Comparison of ENCODE assay signal across 14 cellular contexts in the genomic region with DNA sequence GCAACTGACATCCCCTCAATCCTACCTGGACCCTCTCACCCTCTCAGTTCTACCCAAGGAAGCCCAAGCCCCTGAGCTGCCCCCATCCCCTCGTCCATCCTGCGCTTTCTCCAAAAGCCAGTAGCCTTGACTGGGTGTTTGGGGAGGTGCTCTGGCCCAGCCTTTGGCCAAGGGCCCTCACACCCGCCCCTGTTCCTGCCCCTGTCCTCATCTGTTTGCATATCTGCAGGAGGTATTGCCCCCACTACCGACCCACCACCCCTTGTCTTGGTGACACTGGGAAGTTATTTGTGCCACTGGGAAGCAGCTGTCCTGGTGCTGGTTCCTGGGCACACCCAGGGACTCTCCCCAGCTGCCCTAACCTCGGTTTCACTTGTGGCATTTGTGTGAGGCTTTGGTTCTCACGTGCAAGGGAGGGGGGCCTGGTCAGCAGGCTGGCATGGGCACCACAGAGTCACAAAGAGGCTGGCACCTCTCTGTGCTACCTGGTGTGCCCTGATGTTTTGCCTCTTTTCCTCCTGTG.
DNase-seq lines count a peak whose midpoint lies in the region; ATAC-seq, FAIRE-seq and TF ChIP-seq lines count a peak whose summit lies in the region.
"Had no signal": no experiment of that assay in that cellular context is flagged by ENCODE, and none has a peak within 500 bp of the region (broad histone marks: within the 10 kb centered on the region; RNA-seq: fewer than 3 reads in every experiment).

No MANE protein-coding gene starts in this region.

- H2AFZ ChIP-seq in IMR-90 (replicated peaks; ENCODE audit: low read length, poor library complexity) = no peak overlapping the region
- no peak overlapping the region for H2AFZ ChIP-seq in H1 (ENCODE audit: low read length)
- H2AFZ ChIP-seq in neuronal stem cell (ENCODE audit: low read length) = peak overlapping the region; percentile 89

- intact Hi-C loops in IMR-90 (cut with micrococcal nuclease) = loop anchor here (1.0 kb wide), 2 partner anchors 265 to 379 kb away; no protein-coding TSS in a partner anchor

- H4K91ac ChIP-seq in IMR-90 (ENCODE audit: insufficient read depth, low read depth, low read length) (peak overlapping the region; percentile 97; the same call in 1 of the 2 replicates), H1 (replicated peaks; ENCODE audit: insufficient read length, low read length) (peak overlapping the region; percentile 15), neuronal stem cell (ENCODE audit: low read depth, low read length, poor library complexity) (no peak overlapping the region)

- H2BK5ac ChIP-seq in IMR-90 (ENCODE audit: low read depth, low read length, poor library complexity, severe bottlenecking) (no peak overlapping the region), H1 (ENCODE audit: low read depth, low read length) (peak overlapping the region; percentile 52; the same call in 1 of the 2 replicates), neuronal stem cell (ENCODE audit: low read length) (no peak overlapping the region)

- POLR2A ChIA-PET in IMR-90 (lab: Charles Lee; ENCODE audit: unreplicated experiment) (no interaction called here), H1 (lab: Charles Lee; ENCODE audit: partially characterized antibody) (no interaction called here)

- H4K5ac ChIP-seq in IMR-90 (ENCODE audit: low read depth, low read length) (no peak overlapping the region), H1 (ENCODE audit: insufficient read length, low read depth, low read length) (no peak overlapping the region)

- 0 out of 22 replicates have a peak overlapping the region, but pooled peaks of 1 of the 11 experiments have one; percentile 86 for H3K27ac ChIP-seq in BLaER1 treated with 17β-estradiol and CSF1 and Interleukin-3, amounts not matched to agents 10 nM and 100 nM
- H3K27ac ChIP-seq in IMR-90 (ENCODE audit: insufficient read depth, low read length) (no peak overlapping the region), H1 (ENCODE audit: low read depth, low read length) (no peak overlapping the region), neuronal stem cell (replicated peaks; ENCODE audit: low read length) (no peak overlapping the region)
- H3K27ac ChIP-seq: prostate gland had no signal

- peaks cover 15 to 41% (median 37%) of the 10 kb centered on the region in 10 experiments for H3K4me1 ChIP-seq in BLaER1 treated with 17β-estradiol and CSF1 and Interleukin-3, amounts not matched to agents 10 nM and 100 nM
- H3K4me1 ChIP-seq in IMR-90 (ENCODE audit: control insufficient read depth, insufficient read depth, low read length) = peaks cover 24% of the 10 kb centered on the region
- peaks cover 7 to 22% (median 13%) of the 10 kb centered on the region in 4 experiments for H3K4me1 ChIP-seq in H1 (replicated peaks in 1 of 4; ENCODE audit: control insufficient read depth in 3 of 4, insufficient read depth in 4 of 4, low read length in 3 of 4)
- H3K4me1 ChIP-seq in neuronal stem cell (ENCODE audit: control insufficient read depth in 2 of 2, insufficient read depth in 1 of 2, low read depth in 1 of 2, low read length in 2 of 2) = peaks cover 17 to 18% of the 10 kb centered on the region in 2 donors

- H2AK5ac ChIP-seq in IMR-90 (ENCODE audit: low read depth, low read length) (peak overlapping the region; percentile 77), H1 (ENCODE audit: low read depth, low read length) (no peak overlapping the region), neuronal stem cell (ENCODE audit: low read depth, low read length) (peak overlapping the region; percentile 13)

- dilution Hi-C loops in IMR-90 (cut with HindIII; ENCODE audit: low sequenced_read_pairs, unreplicated experiment) = no loop called here

- no peak overlapping the region for H3K56ac ChIP-seq in IMR-90 (ENCODE audit: extremely low read depth, insufficient read depth, low read length)
- H3K56ac ChIP-seq in H1 (replicated peaks; ENCODE audit: insufficient read length, low read depth, low read length) = no peak overlapping the region

- H2BK20ac ChIP-seq in IMR-90 (ENCODE audit: low read depth, low read length) (peak overlapping the region; percentile 98), H1 (ENCODE audit: low read length) (no peak overlapping the region)

- H3K23ac ChIP-seq in IMR-90 (ENCODE audit: low read depth, low read length) (no peak overlapping the region), H1 (ENCODE audit: insufficient read length) (no peak overlapping the region), neuronal stem cell (ENCODE audit: low read depth, low read length, poor library complexity) (no peak overlapping the region)

- H3K79me1 ChIP-seq in IMR-90 (ENCODE audit: low read depth in 1 of 2, low read length in 2 of 2) (peaks cover 11 to 34% of the 10 kb centered on the region in 2 experiments; a peak in 3 of 4 replicates), H1 (ENCODE audit: low read depth, low read length) (no peaks in the 10 kb centered on the region), neuronal stem cell (ENCODE audit: low read depth, low read length) (no peaks in the 10 kb centered on the region)

- no peak for TF ChIP-seq EP300 in H1 (IDR thresholded peaks at IDR 0.05; ENCODE audit: borderline replicate concordance in 1 of 2, low read depth in 2 of 2, low read length in 2 of 2)

- no peaks in the 10 kb centered on the region for H3K36me3 ChIP-seq in BLaER1 treated with 17β-estradiol and CSF1 and Interleukin-3, amounts not matched to agents 10 nM and 100 nM
- H3K36me3 ChIP-seq in IMR-90 (ENCODE audit: control insufficient read depth, insufficient read depth, low read length) = no peaks in the 10 kb centered on the region
- H3K36me3 ChIP-seq in H1 (ENCODE audit: control insufficient read depth in 2 of 4, insufficient read depth in 4 of 4, low read length in 3 of 4) = no peaks in the 10 kb centered on the region
- H3K36me3 ChIP-seq in neuronal stem cell (replicated peaks in 1 of 2; ENCODE audit: control insufficient read depth in 2 of 2, insufficient read depth in 2 of 2, low read length in 2 of 2) = no peaks in the 10 kb centered on the region
- H3K36me3 ChIP-seq: prostate gland had no signal

- no CpG with 5 or more reads among the region's 6 CpGs for WGBS in IMR-90 (ENCODE audit: extremely low coverage in 2 of 2, insufficient read length in 1 of 2), 2 experiments
- whole genome bisulfite sequencing in H1 (ENCODE audit: extremely low coverage in 1 of 2, insufficient coverage in 1 of 2, insufficient read length in 1 of 2, insufficient replicate concordance in 2 of 2, low coverage in 1 of 2, low lambda C conversion rate in 2 of 2, missing lambda C conversion rate in 1 of 2), 2 experiments = 85% methylated on average over 6 of the region's 6 CpGs; no CpG with 5 or more reads in 1 of the 2 experiments
- WGBS in neuronal stem cell (ENCODE audit: extremely low coverage in 2 of 2, insufficient read length in 2 of 2, insufficient replicate concordance in 1 of 2), 2 donors = no CpG with 5 or more reads among the region's 6 CpGs

- peak overlapping the region; percentile 74 to 94; a peak in 3 of 4 replicates for H4K8ac ChIP-seq in IMR-90 (ENCODE audit: low read depth in 2 of 2, low read length in 2 of 2)
- H4K8ac ChIP-seq in H1 (ENCODE audit: extremely low read depth, insufficient read depth, low read length) = no peak overlapping the region
- no peak overlapping the region for H4K8ac ChIP-seq in neuronal stem cell (ENCODE audit: low read depth, low read length)

- H3K4me3 ChIP-seq in BLaER1 treated with 17β-estradiol and CSF1 and Interleukin-3, amounts not matched to agents 10 nM and 100 nM = no peak overlapping the region
- no peak overlapping the region for H3K4me3 ChIP-seq in IMR-90 (ENCODE audit: insufficient read depth, low read depth, low read length)
- H3K4me3 ChIP-seq in H1 (ENCODE audit: extremely low read depth in 1 of 4, insufficient read depth in 2 of 4, low read depth in 3 of 4, low read length in 4 of 4) = no peak overlapping the region
- no peak overlapping the region for H3K4me3 ChIP-seq in neuronal stem cell (ENCODE audit: low read length in 2 of 2)

- peaks cover 19% of the 10 kb centered on the region; the same call in 1 of the 2 replicates for H3K23me2 ChIP-seq in H1 (ENCODE audit: low read depth, low read length)

- 0 out of 2 replicates have a peak, but pooled peaks cover 10% of the 10 kb centered on the region for H3K9me1 ChIP-seq in IMR-90 (ENCODE audit: insufficient read depth, low read length)

- CTCF ChIA-PET in IMR-90 (lab: Yijun Ruan, JAX) (interaction anchor here (1.0 kb wide), 1 partner anchor 265 kb away, joined by 3 read pairs; no protein-coding TSS in a partner anchor), H1 (lab: Charles Lee; ENCODE audit: partially characterized antibody) (interaction anchor here (0.9 to 2.2 kb wide), 11 partner anchors 10 to 284 kb away, joined by 3 to 17 read pairs (median 4); a partner anchor contains a TSS)

- TF ChIP-seq POLR2A in IMR-90 (IDR thresholded peaks at IDR 0.05; ENCODE audit: low read depth, low read length) (no peak), H1 (IDR thresholded peaks at IDR 0.05; ENCODE audit: control extremely low read depth in 1 of 2, low read depth in 2 of 2, low read length in 2 of 2) (no peak)

- 0 out of 22 replicates have a peak, but pooled peaks cover 0 to 5% (median 0%) of the 10 kb centered on the region in 11 experiments for H4K20me1 ChIP-seq in BLaER1 treated with 17β-estradiol and CSF1 and Interleukin-3, amounts not matched to agents 10 nM and 100 nM
- H4K20me1 ChIP-seq in IMR-90 (ENCODE audit: insufficient read depth, low read length) = no peaks in the 10 kb centered on the region
- no peaks in the 10 kb centered on the region for H4K20me1 ChIP-seq in H1 (replicated peaks in 1 of 2; ENCODE audit: control insufficient read depth in 1 of 2, insufficient read depth in 2 of 2, low read length in 2 of 2)

- no peak for TF ChIP-seq CTCF in IMR-90 (conservative IDR thresholded peaks at IDR 0.05; ENCODE audit: low read depth, low read length)
- TF ChIP-seq CTCF in H1 (IDR thresholded peaks at IDR 0.05; ENCODE audit: control extremely low read depth in 1 of 3, insufficient read depth in 1 of 3, low read depth in 1 of 3, low read length in 3 of 3) = no peak

- ATAC-seq in IMR-90 (ENCODE audit: low read depth) = no peak

- no peaks in the 10 kb centered on the region for H3K79me2 ChIP-seq in H1 (ENCODE audit: control insufficient read depth in 1 of 2, insufficient read depth in 2 of 2, low read length in 2 of 2)

- FAIRE-seq in H1 (lab: Jason Lieb, UNC) = no peak

- 0 out of 2 replicates have a peak overlapping the region, but pooled peaks have one; percentile 75 for H2BK12ac ChIP-seq in H1 (ENCODE audit: low read depth, low read length)
- peak overlapping the region; percentile 2 for H2BK12ac ChIP-seq in neuronal stem cell (ENCODE audit: low read length)

- H2BK120ac ChIP-seq in IMR-90 (ENCODE audit: low read depth, low read length) (peak overlapping the region; percentile 98), H1 (replicated peaks; ENCODE audit: low read depth, low read length) (no peak overlapping the region), neuronal stem cell (ENCODE audit: low read depth, low read length) (no peak overlapping the region)

- peaks cover 0 to 12% (median 0%) of the 10 kb centered on the region in 11 experiments; a peak in 3 of 22 replicates for H3K27me3 ChIP-seq in BLaER1 treated with 17β-estradiol and CSF1 and Interleukin-3, amounts not matched to agents 10 nM and 100 nM
- H3K27me3 ChIP-seq in IMR-90 (ENCODE audit: control insufficient read depth, insufficient read depth, low read length) (no peaks in the 10 kb centered on the region), H1 (replicated peaks in 1 of 4; ENCODE audit: control insufficient read depth in 3 of 4, extremely low read depth in 1 of 4, insufficient read depth in 3 of 4, low read length in 3 of 4) (peaks cover 0 to 7% (median 1%) of the 10 kb centered on the region in 4 experiments; a peak in 4 of 7 replicates), neuronal stem cell (ENCODE audit: control insufficient read depth in 3 of 3, insufficient read depth in 3 of 3, low read depth in 1 of 3, low read length in 3 of 3) (peaks cover 0 to 18% (median 10%) of the 10 kb centered on the region in 3 experiments)
- H3K27me3 ChIP-seq: body of pancreas had no signal

- H3K9ac ChIP-seq in BLaER1 treated with 17β-estradiol and CSF1 and Interleukin-3, amounts not matched to agents 10 nM and 100 nM = peak overlapping the region in 3 of 11 experiments; percentile 85 to 88 (median 87); a peak in 2 of 22 replicates
- H3K9ac ChIP-seq in IMR-90 (ENCODE audit: low read depth, low read length) (no peak overlapping the region), H1 (replicated peaks in 1 of 4; ENCODE audit: extremely low read depth in 1 of 4, low read depth in 3 of 4, low read length in 3 of 4) (no peak overlapping the region), neuronal stem cell (ENCODE audit: low read depth, low read length, poor library complexity) (no peak overlapping the region)

- peak overlapping the region; percentile 88; the same call in 2 of the 3 replicates for H2BK15ac ChIP-seq in IMR-90 (ENCODE audit: low read depth, low read length)
- H2BK15ac ChIP-seq in H1 (ENCODE audit: low read length) = peak overlapping the region; percentile 97
- H2BK15ac ChIP-seq in neuronal stem cell (ENCODE audit: low read length) = peak overlapping the region; percentile 68

- H3K14ac ChIP-seq in IMR-90 (replicated peaks; ENCODE audit: low read depth, low read length) (no peak overlapping the region; the same call in 1 of the 2 replicates), H1 (ENCODE audit: insufficient read length) (no peak overlapping the region), neuronal stem cell (ENCODE audit: low read length) (peak overlapping the region; percentile 42)

- H3K18ac ChIP-seq in IMR-90 (ENCODE audit: low read depth, low read length) (no peak overlapping the region; the same call in 1 of the 2 replicates), H1 (ENCODE audit: extremely low read depth, low read length) (no peak overlapping the region; the same call in 1 of the 2 replicates), neuronal stem cell (ENCODE audit: low read length) (no peak overlapping the region)

- DNase-seq in IMR-90 = no peak
- no peak for DNase-seq in H1 (ENCODE audit: low read depth in 1 of 2, low spot score in 2 of 2)
- DNase-seq in neuronal stem cell (ENCODE audit: low spot score) = no peak
- no peak for DNase-seq in DMS53 treated with DMSO at 0.1 percent for 48 hours (lab: John Stamatoyannopoulos, UW; ENCODE audit: unreplicated experiment)
- no peak for DNase-seq in NCI-H446 (lab: John Stamatoyannopoulos, UW)
- DNase-seq in NCI-H345 treated with DMSO at 0.1 percent for 48 hours (lab: John Stamatoyannopoulos, UW; ENCODE audit: unreplicated experiment) = no peak
- DNase-seq: DMS79 treated with DMSO at 0.1 percent for 48 hours, hippocampal formation, left cardiac atrium, NCI-H187, NCI-H524 treated with DMSO at 0.1 percent for 48 hours had no signal

- in situ Hi-C loops in IMR-90 (cut with MboI; ENCODE audit: low sequenced_read_pairs) = no loop called here

- peak overlapping the region; percentile 35 for H2AK9ac ChIP-seq in IMR-90 (replicated peaks; ENCODE audit: low read depth, low read length, poor library complexity)

- no TSS peak for BruUV-seq in IMR-90 (replicated peaks; lab: Mats Ljungman, UMichigan)

- H3K4ac ChIP-seq in IMR-90 (ENCODE audit: low read depth, low read length) = peak overlapping the region; percentile 94
- H3K4ac ChIP-seq in H1 (replicated peaks; ENCODE audit: insufficient read length, low read depth, low read length) = no peak overlapping the region
- no peak overlapping the region for H3K4ac ChIP-seq in neuronal stem cell (ENCODE audit: low read length)

- TF ChIP-seq RAD21 in IMR-90 (IDR thresholded peaks at IDR 0.05; ENCODE audit: low read length) (no peak), H1 (IDR thresholded peaks at IDR 0.05 in 1 of 2, conservative IDR thresholded peaks at IDR 0.05 in 1 of 2; ENCODE audit: low read depth in 2 of 2, low read length in 2 of 2) (no peak)

- peaks cover 0 to 4% (median 0%) of the 10 kb centered on the region in 11 experiments; a peak in 1 of 22 replicates for H3K9me3 ChIP-seq in BLaER1 treated with 17β-estradiol and CSF1 and Interleukin-3, amounts not matched to agents 10 nM and 100 nM (replicated peaks in 1 of 11)
- H3K9me3 ChIP-seq in IMR-90 (ENCODE audit: control insufficient read depth, insufficient read depth, low read length) (no peaks in the 10 kb centered on the region), H1 (ENCODE audit: insufficient read depth in 2 of 2, low read depth in 1 of 2, low read length in 1 of 2) (no peaks in the 10 kb centered on the region), neuronal stem cell (replicated peaks in 1 of 2; ENCODE audit: control insufficient read depth in 2 of 2, insufficient read depth in 1 of 2, low read depth in 1 of 2, low read length in 2 of 2) (peaks cover 0 to 7% of the 10 kb centered on the region in 2 donors)
- H3K9me3 ChIP-seq: body of pancreas, prostate gland had no signal

- peak overlapping the region; percentile 83 to 100 (median 96); a peak in 18 of 22 replicates for H3K4me2 ChIP-seq in BLaER1 treated with 17β-estradiol and CSF1 and Interleukin-3, amounts not matched to agents 10 nM and 100 nM
- H3K4me2 ChIP-seq in IMR-90 (ENCODE audit: low read depth, low read length) (no peak overlapping the region), H1 (ENCODE audit: insufficient read depth in 1 of 2, low read depth in 2 of 2, low read length in 2 of 2) (0 out of 4 replicates have a peak overlapping the region, but pooled peaks of 1 of the 2 experiments have one; percentile 70), neuronal stem cell (ENCODE audit: insufficient read depth, low read length, poor library complexity, severe bottlenecking) (no peak overlapping the region)

Comparison
In these comparisons a context has a peak if more than half of its experiments do, and no peak if none do; other contexts are left out.
1. H3K4me2 ChIP-seq: peak in BLaER1 treated with 17β-estradiol and CSF1 and Interleukin-3, amounts not matched to agents 10 nM and 100 nM (11 of 11); none in IMR-90 (single experiment) and neuronal stem cell (single experiment).
2. H4K8ac ChIP-seq: peak in IMR-90 (2 of 2); none in H1 (single experiment) and neuronal stem cell (single experiment).
3. Peak in every context shown above with its lines, with median percentiles within 50 percentile points of each other: H2BK15ac ChIP-seq.